ENCODE assay signal across 8 cellular contexts in genomic region chr17:27471321-27472269, GRCh38. TPM values are rescaled to one million over a fixed set of nuclear protein-coding genes. Genes with fewer than 3 reads are reported as not detected.
DNase-seq lines count a peak whose midpoint lies in the region; ATAC-seq and TF ChIP-seq lines count a peak whose summit lies in the region.

No MANE protein-coding gene starts in this region.

- H3K36me3 Mint-ChIP-seq in WTC11, result no peaks in the 10 kb centered on the region; the same call in 1 of the 2 replicates

- H3K4me1 Mint-ChIP-seq in WTC11, result peaks cover 85% of the 10 kb centered on the region

- intact Hi-C loops in colonic mucosa (cut with DNase I), result no loop called here

- no peak overlapping the region for H3K4me3 Mint-ChIP-seq in WTC11

- no peaks in the 10 kb centered on the region for H3K9me3 Mint-ChIP-seq in WTC11

- H3K27me3 ChIP-seq in MG63, result no peaks in the 10 kb centered on the region
- no peaks in the 10 kb centered on the region for H3K27me3 ChIP-seq in colonic mucosa

- H3K9me3 ChIP-seq in MG63, result no peaks in the 10 kb centered on the region
- H3K9me3 ChIP-seq in colonic mucosa, result no peaks in the 10 kb centered on the region

- H3K9ac ChIP-seq in colonic mucosa (ENCODE audit: low read depth in 2 of 2, low read length in 2 of 2), result no peak overlapping the region

- POLR2A ChIA-PET in WTC11 (lab: Charles Lee), result no interaction called here

- no peaks in the 10 kb centered on the region; the same call in 1 of the 2 replicates for H3K27me3 Mint-ChIP-seq in WTC11 (ENCODE audit: low read depth)

- no peak for DNase-seq in WTC11 (ENCODE audit: low spot score)
- DNase-seq in caudate nucleus (lab: John Stamatoyannopoulos, UW), result peak in 36 of 61 donors; percentile 5 to 89 (median 33)
- DNase-seq in stimulated activated CD4-positive, alpha-beta T cell treated with anti-CD3 and anti-CD28 coated beads, Interleukin-4, amount 100 ng/mL, for 48 hours (ENCODE audit: low read depth in 2 of 2), result peak; percentile 66 to 82
- DNase-seq in LoVo (ENCODE audit: low spot score), result no peak
- DNase-seq in MG63, result no peak
- no peak for DNase-seq in colonic mucosa

- peak overlapping the region; percentile 80 for H3K27ac Mint-ChIP-seq in WTC11

- no peaks in the 10 kb centered on the region for H3K4me1 ChIP-seq in colonic mucosa

- H3K4me3 ChIP-seq in MG63, result no peak overlapping the region
- no peak overlapping the region for H3K4me3 ChIP-seq in colonic mucosa

- no peak for TF ChIP-seq CTCF in WTC11 (IDR thresholded peaks at IDR 0.05)
- TF ChIP-seq CTCF in colonic mucosa (IDR thresholded peaks at IDR 0.05), result no peak

- no peaks in the 10 kb centered on the region for H3K36me3 ChIP-seq in MG63
- no peaks in the 10 kb centered on the region for H3K36me3 ChIP-seq in colonic mucosa

- H3K27ac ChIP-seq in caudate nucleus (ENCODE audit: low read depth, low read length) (no peak overlapping the region), colonic mucosa (no peak overlapping the region)

- CTCF ChIA-PET in WTC11 (lab: Charles Lee), result interaction anchor here (2.4 kb wide), 1 partner anchor 131 kb away, joined by 6 read pairs; no protein-coding TSS in a partner anchor

- ATAC-seq in GM18511 (IDR thresholded peaks at IDR 0.05; ENCODE audit: unreplicated experiment) (peak; percentile 76), HG02870 (IDR thresholded peaks at IDR 0.05; ENCODE audit: unreplicated experiment) (peak; percentile 75), WTC11 (no peak)

TF ChIP-seq in WTC11, 78 proteins besides CTCF, POLR2A, EP300 and RAD21 (continues in another document):
- no peak for TF ChIP-seq ZSCAN18 (CRISPR knock-in tag; IDR thresholded peaks at IDR 0.05)
- TF ChIP-seq AR (CRISPR knock-in tag; IDR thresholded peaks at IDR 0.05), result no peak
- TF ChIP-seq RELA (CRISPR knock-in tag; IDR thresholded peaks at IDR 0.05; ENCODE audit: borderline replicate concordance), result no peak
- TF ChIP-seq ESRRA (CRISPR knock-in tag; IDR thresholded peaks at IDR 0.05; ENCODE audit: borderline replicate concordance), result no peak
- TF ChIP-seq IRF2 (CRISPR knock-in tag; IDR thresholded peaks at IDR 0.05; ENCODE audit: borderline replicate concordance, low read depth), result no peak
- no peak for TF ChIP-seq ZNF416 (CRISPR knock-in tag; IDR thresholded peaks at IDR 0.05)
- TF ChIP-seq, protein P1, sequence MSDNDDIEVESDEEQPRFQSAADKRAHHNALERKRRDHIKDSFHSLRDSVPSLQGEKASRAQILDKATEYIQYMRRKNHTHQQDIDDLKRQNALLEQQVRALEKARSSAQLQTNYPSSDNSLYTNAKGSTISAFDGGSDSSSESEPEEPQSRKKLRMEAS (CRISPR knock-in tag; IDR thresholded peaks at IDR 0.05), result no peak
- no peak for TF ChIP-seq GTF2I (CRISPR knock-in tag; conservative IDR thresholded peaks at IDR 0.05)
- no peak for TF ChIP-seq SP1 (CRISPR knock-in tag; conservative IDR thresholded peaks at IDR 0.05)
- no peak for TF ChIP-seq ERG (CRISPR knock-in tag; IDR thresholded peaks at IDR 0.05)
- TF ChIP-seq, protein P2, sequence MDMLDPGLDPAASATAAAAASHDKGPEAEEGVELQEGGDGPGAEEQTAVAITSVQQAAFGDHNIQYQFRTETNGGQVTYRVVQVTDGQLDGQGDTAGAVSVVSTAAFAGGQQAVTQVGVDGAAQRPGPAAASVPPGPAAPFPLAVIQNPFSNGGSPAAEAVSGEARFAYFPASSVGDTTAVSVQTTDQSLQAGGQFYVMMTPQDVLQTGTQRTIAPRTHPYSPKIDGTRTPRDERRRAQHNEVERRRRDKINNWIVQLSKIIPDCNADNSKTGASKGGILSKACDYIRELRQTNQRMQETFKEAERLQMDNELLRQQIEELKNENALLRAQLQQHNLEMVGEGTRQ (CRISPR knock-in tag; IDR thresholded peaks at IDR 0.05), result no peak
- no peak for TF ChIP-seq GRHL2 (CRISPR knock-in tag; IDR thresholded peaks at IDR 0.05; ENCODE audit: insufficient replicate concordance, severe bottlenecking)
- no peak for TF ChIP-seq SMAD3 (CRISPR knock-in tag; IDR thresholded peaks at IDR 0.05; ENCODE audit: borderline replicate concordance)
- TF ChIP-seq STAT6 (CRISPR knock-in tag; conservative IDR thresholded peaks at IDR 0.05; ENCODE audit: low read depth), result no peak
- no peak for TF ChIP-seq NFYB (CRISPR knock-in tag; conservative IDR thresholded peaks at IDR 0.05; ENCODE audit: low read depth)
- no peak for TF ChIP-seq SOX15 (CRISPR knock-in tag; IDR thresholded peaks at IDR 0.05)
- TF ChIP-seq, protein P3, sequence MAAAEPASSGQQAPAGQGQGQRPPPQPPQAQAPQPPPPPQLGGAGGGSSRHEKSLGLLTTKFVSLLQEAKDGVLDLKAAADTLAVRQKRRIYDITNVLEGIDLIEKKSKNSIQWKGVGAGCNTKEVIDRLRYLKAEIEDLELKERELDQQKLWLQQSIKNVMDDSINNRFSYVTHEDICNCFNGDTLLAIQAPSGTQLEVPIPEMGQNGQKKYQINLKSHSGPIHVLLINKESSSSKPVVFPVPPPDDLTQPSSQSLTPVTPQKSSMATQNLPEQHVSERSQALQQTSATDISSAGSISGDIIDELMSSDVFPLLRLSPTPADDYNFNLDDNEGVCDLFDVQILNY (CRISPR knock-in tag; IDR thresholded peaks at IDR 0.05), result no peak

RNA-seq across cellular contexts. Expression of gene KSR1, which starts 15.3 kb away (rescaled TPM):
- 38.0 to 45.5 TPM (median 39.7 TPM) in 3 replicates for total RNA-seq in WTC11 (2021)
- 0.52 and 7.6 TPM in 2 replicates for total RNA-seq in MG63 (2014; rRNA removed; shearing (Covaris generic); ENCODE audit: low replicate concordance)
- 10 to 100 TPM; 13.9 to 16.5 TPM for total RNA-seq in colonic mucosa

Comparison
In these comparisons a context has a peak if more than half of its experiments do, and no peak if none do; other contexts are left out.
1. DNase-seq: peak in caudate nucleus (36 of 61) and stimulated activated CD4-positive, alpha-beta T cell treated with anti-CD3 and anti-CD28 coated beads, Interleukin-4, amount 100 ng/mL, for 48 hours (2 of 2); none in WTC11 (single experiment), LoVo (single experiment), MG63 (single experiment) and colonic mucosa (single experiment).